In genomic region chr6:5205035-5205469, GRCh38 we compare ENCODE assay signal across 1 cellular context.
TF ChIP-seq lines count a peak whose summit lies in the region.

No MANE protein-coding gene starts in this region.

TF ChIP-seq in GM23338, 12 proteins besides CTCF, POLR2A, EP300 and RAD21:
- TF ChIP-seq, protein P1, sequence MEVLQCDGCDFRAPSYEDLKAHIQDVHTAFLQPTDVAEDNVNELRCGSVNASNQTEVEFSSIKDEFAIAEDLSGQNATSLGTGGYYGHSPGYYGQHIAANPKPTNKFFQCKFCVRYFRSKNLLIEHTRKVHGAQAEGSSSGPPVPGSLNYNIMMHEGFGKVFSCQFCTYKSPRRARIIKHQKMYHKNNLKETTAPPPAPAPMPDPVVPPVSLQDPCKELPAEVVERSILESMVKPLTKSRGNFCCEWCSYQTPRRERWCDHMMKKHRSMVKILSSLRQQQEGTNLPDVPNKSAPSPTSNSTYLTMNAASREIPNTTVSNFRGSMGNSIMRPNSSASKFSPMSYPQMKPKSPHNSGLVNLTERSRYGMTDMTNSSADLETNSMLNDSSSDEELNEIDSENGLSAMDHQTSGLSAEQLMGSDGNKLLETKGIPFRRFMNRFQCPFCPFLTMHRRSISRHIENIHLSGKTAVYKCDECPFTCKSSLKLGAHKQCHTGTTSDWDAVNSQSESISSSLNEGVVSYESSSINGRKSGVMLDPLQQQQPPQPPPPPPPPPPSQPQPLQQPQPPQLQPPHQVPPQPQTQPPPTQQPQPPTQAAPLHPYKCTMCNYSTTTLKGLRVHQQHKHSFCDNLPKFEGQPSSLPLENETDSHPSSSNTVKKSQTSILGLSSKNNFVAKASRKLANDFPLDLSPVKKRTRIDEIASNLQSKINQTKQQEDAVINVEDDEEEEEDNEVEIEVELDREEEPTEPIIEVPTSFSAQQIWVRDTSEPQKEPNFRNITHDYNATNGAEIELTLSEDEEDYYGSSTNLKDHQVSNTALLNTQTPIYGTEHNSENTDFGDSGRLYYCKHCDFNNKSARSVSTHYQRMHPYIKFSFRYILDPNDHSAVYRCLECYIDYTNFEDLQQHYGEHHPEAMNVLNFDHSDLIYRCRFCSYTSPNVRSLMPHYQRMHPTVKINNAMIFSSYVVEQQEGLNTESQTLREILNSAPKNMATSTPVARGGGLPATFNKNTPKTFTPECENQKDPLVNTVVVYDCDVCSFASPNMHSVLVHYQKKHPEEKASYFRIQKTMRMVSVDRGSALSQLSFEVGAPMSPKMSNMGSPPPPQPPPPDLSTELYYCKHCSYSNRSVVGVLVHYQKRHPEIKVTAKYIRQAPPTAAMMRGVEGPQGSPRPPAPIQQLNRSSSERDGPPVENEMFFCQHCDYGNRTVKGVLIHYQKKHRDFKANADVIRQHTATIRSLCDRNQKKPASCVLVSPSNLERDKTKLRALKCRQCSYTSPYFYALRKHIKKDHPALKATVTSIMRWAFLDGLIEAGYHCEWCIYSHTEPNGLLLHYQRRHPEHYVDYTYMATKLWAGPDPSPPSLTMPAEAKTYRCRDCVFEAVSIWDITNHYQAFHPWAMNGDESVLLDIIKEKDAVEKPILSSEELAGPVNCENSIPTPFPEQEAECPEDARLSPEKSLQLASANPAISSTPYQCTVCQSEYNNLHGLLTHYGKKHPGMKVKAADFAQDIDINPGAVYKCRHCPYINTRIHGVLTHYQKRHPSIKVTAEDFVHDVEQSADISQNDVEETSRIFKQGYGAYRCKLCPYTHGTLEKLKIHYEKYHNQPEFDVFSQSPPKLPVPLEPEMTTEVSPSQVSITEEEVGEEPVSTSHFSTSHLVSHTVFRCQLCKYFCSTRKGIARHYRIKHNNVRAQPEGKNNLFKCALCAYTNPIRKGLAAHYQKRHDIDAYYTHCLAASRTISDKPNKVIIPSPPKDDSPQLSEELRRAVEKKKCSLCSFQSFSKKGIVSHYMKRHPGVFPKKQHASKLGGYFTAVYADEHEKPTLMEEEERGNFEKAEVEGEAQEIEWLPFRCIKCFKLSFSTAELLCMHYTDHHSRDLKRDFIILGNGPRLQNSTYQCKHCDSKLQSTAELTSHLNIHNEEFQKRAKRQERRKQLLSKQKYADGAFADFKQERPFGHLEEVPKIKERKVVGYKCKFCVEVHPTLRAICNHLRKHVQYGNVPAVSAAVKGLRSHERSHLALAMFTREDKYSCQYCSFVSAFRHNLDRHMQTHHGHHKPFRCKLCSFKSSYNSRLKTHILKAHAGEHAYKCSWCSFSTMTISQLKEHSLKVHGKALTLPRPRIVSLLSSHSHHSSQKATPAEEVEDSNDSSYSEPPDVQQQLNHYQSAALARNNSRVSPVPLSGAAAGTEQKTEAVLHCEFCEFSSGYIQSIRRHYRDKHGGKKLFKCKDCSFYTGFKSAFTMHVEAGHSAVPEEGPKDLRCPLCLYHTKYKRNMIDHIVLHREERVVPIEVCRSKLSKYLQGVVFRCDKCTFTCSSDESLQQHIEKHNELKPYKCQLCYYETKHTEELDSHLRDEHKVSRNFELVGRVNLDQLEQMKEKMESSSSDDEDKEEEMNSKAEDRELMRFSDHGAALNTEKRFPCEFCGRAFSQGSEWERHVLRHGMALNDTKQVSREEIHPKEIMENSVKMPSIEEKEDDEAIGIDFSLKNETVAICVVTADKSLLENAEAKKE (CRISPR knock-in tag; IDR thresholded peaks at IDR 0.05) = no peak
- no peak for TF ChIP-seq EZH2phosphoT487 (IDR thresholded peaks at IDR 0.05; ENCODE audit: unreplicated experiment)
- TF ChIP-seq STAT1 (IDR thresholded peaks at IDR 0.05; ENCODE audit: unreplicated experiment) = no peak
- no peak for TF ChIP-seq REST (IDR thresholded peaks at IDR 0.05; ENCODE audit: unreplicated experiment)
- no peak for TF ChIP-seq JUNB (IDR thresholded peaks at IDR 0.05; ENCODE audit: unreplicated experiment)
- TF ChIP-seq EZH2 (IDR thresholded peaks at IDR 0.05; ENCODE audit: low read depth, unreplicated experiment) = no peak
- no peak for TF ChIP-seq CREB1 (CRISPR knock-in tag; IDR thresholded peaks at IDR 0.05; ENCODE audit: low read depth)
- no peak for TF ChIP-seq ZNF114 (CRISPR knock-in tag; IDR thresholded peaks at IDR 0.05)
- no peak for TF ChIP-seq NANOG (IDR thresholded peaks at IDR 0.05; ENCODE audit: borderline replicate concordance)
- no peak for TF ChIP-seq ZNF331 (CRISPR knock-in tag; IDR thresholded peaks at IDR 0.05; ENCODE audit: low read depth)
- TF ChIP-seq POLR2AphosphoS5 (IDR thresholded peaks at IDR 0.05; ENCODE audit: low read depth) = no peak
- no peak for TF ChIP-seq ETS1 (IDR thresholded peaks at IDR 0.05)
